Comparison of ENCODE assay signal across 14 cellular contexts in the genomic region with DNA sequence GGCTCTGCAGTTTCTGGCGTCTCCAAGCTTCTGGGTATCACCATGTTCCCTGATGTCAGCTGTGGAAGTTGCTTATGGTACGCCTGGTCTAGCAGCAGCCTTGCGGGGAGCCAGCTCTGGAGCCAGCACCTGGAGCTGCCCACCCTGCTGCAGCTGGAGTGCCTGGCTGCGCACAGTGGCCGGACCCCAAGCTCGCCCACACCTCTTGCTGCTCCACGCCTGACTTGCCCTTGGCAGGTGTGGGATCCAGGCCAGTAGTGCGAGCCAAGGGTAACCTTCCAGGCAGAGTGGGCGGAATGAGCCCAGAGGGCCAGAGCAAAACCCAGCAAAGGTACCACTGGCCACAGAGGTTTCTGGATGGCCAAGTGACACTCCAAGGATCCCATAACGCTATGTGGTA.
"Had no signal": no experiment of that assay in that cellular context is flagged by ENCODE, and none has a peak within 500 bp of the region (broad histone marks: within the 10 kb centered on the region; RNA-seq: fewer than 3 reads in every experiment).

No MANE protein-coding gene starts in this region.

- H3K27me3 ChIP-seq: breast epithelium had no signal

- H3K9ac ChIP-seq: SK-N-SH had no signal

- H3K4me1 ChIP-seq: breast epithelium had no signal

- H3K9me3 Mint-ChIP-seq: activated naive CD8-positive, alpha-beta T cell treated with anti-CD3 and anti-CD28 coated beads, Interleukin-2, amount 10 ng/mL, durations not matched to agents 7 days and 5 days; nephron progenitor cell had no signal

- H3K4me1 Mint-ChIP-seq: nephron progenitor cell had no signal

- H3K4me2 ChIP-seq: SK-N-SH had no signal

- H3K4me3 Mint-ChIP-seq: nephron progenitor cell had no signal

- H3K9me3 ChIP-seq: breast epithelium, SK-N-SH, spleen, tibial nerve had no signal

- H3K27ac Mint-ChIP-seq: activated naive CD8-positive, alpha-beta T cell treated with anti-CD3 and anti-CD28 coated beads, Interleukin-2, amount 10 ng/mL, durations not matched to agents 7 days and 5 days; nephron progenitor cell had no signal

- H3K27ac ChIP-seq: epithelial cell of prostate, spleen, tibial nerve had no signal

- DNase-seq: activated CD4-positive, alpha-beta T cell treated with anti-CD3 and anti-CD28 coated beads for 1 hour; activated CD4-positive, alpha-beta T cell treated with anti-CD3 and anti-CD28 coated beads, Interleukin-2, amount 50 U/mL, for 48 hours; activated naive CD8-positive, alpha-beta T cell treated with anti-CD3 and anti-CD28 coated beads, Interleukin-2, amount 10 ng/mL, durations not matched to agents 7 days and 5 days; activated T-cell treated with anti-CD3 and anti-CD28 coated beads, Interleukin-2, amount 50 U/mL, for 1 hour; foreskin melanocyte; kidney glomerular epithelial cell; mesendoderm; nephron progenitor cell; SK-N-SH; T-helper 1 cell had no signal

- H3K36me3 ChIP-seq: breast epithelium, spleen, tibial nerve had no signal
